24 cellular contexts compared by ENCODE assay signal in genomic region chr7:116663744-116664143, GRCh38. TPM values are rescaled to one million over a fixed set of nuclear protein-coding genes. Genes with fewer than 3 reads are reported as not detected.
"Had no signal": no experiment of that assay in that cellular context is flagged by ENCODE, and none has a peak within 500 bp of the region (broad histone marks: within the 10 kb centered on the region; RNA-seq: fewer than 3 reads in every experiment).

No MANE protein-coding gene starts in this region.

- ATAC-seq: activated CD8-positive, alpha-beta T cell treated with anti-CD3 and anti-CD28 coated beads, Interleukin-2, amount 10 ng/mL, durations not matched to agents 7 days and 5 days; PC-3; T-helper 17 cell; WTC11 had no signal

- H3K27ac ChIP-seq: adrenal gland had no signal

- H3K36me3 ChIP-seq: adrenal gland had no signal

- FAIRE-seq: RCC 7860 had no signal

- DNase-seq: activated CD4-positive, alpha-beta T cell treated with anti-CD3 and anti-CD28 coated beads for 48 hours; activated CD4-positive, alpha-beta T cell treated with anti-CD3 and anti-CD28 coated beads, Interleukin-2, amount 50 U/mL, for 4 hours; activated CD4-positive, CD25-positive, alpha-beta regulatory T cell treated with anti-CD3 and anti-CD28 coated beads, Interleukin-2, amount 50 U/mL, for 72 hours; activated CD8-positive, alpha-beta memory T cell treated with anti-CD3 and anti-CD28 coated beads, Interleukin-2, amount 50 U/mL, for 48 hours; activated CD8-positive, alpha-beta T cell treated with anti-CD3 and anti-CD28 coated beads, Interleukin-2, amount 10 ng/mL, durations not matched to agents 7 days and 5 days; activated naive CD4-positive, alpha-beta T cell treated with anti-CD3 and anti-CD28 coated beads, Interleukin-2, amount 50 U/mL, for 16 hours; activated naive CD8-positive, alpha-beta T cell treated with anti-CD3 and anti-CD28 coated beads, Interleukin-2, amount 10 ng/mL, durations not matched to agents 7 days and 5 days; activated T-cell treated with anti-CD3 and anti-CD28 coated beads, Interleukin-2, amount 50 U/mL, for 1 hour; adrenal gland; anterior cingulate cortex; NCI-H1105 treated with DMSO at 0.1 percent for 48 hours; NCI-H1436 treated with DMSO at 0.1 percent for 48 hours; NCI-H187; NCI-H2081; NCI-H2171; NCI-H2227 treated with DMSO at 0.1 percent for 48 hours; NCI-H526; NCI-H82; PC-3; SIG-M5; T-helper 17 cell; T-helper 9 cell had no signal

- H3K4me3 ChIP-seq: adrenal gland had no signal

- H3K9me3 ChIP-seq: adrenal gland had no signal

- H3K4me1 ChIP-seq: adrenal gland had no signal

- H3K27me3 ChIP-seq: adrenal gland had no signal

RNA-seq across cellular contexts. Expression of gene MET, which starts 8.3 kb away (rescaled TPM):
- total RNA-seq: activated CD8-positive, alpha-beta T cell treated with anti-CD3 and anti-CD28 coated beads, Interleukin-2, amount 10 ng/mL, durations not matched to agents 7 days and 5 days; activated naive CD8-positive, alpha-beta T cell treated with anti-CD3 and anti-CD28 coated beads, Interleukin-2, amount 10 ng/mL, durations not matched to agents 7 days and 5 days had no signal
